In genomic region chr5:23053846-23054245, GRCh38 we compare ENCODE assay signal across 21 cellular contexts.
A peak's percentile ranks its signal among the peaks of the same experiment; 100 is the strongest.
DNase-seq lines count a peak whose midpoint lies in the region; ATAC-seq and TF ChIP-seq lines count a peak whose summit lies in the region.
"Had no signal": no experiment of that assay in that cellular context is flagged by ENCODE, and none has a peak within 500 bp of the region (broad histone marks: within the 10 kb centered on the region; RNA-seq: fewer than 3 reads in every experiment).

No MANE protein-coding gene starts in this region.

- H2AFZ ChIP-seq in Karpas-422 (ENCODE audit: low read length): peak overlapping the region; percentile 66; the same call in 1 of the 2 replicates
- peak overlapping the region; percentile 39; the same call in 1 of the 2 replicates for H2AFZ ChIP-seq in OCI-LY3 (ENCODE audit: low read depth, low read length)
- H2AFZ ChIP-seq: GM23248 had no signal

- H3K4me3 ChIP-seq in Karpas-422 (ENCODE audit: low read length): no peak overlapping the region
- H3K4me3 ChIP-seq in OCI-LY3 (ENCODE audit: low read length): no peak overlapping the region
- H3K4me3 ChIP-seq in thyroid gland (replicated peaks in 1 of 3): no peak overlapping the region
- H3K4me3 ChIP-seq: A549; BLaER1 treated with 17β-estradiol and CSF1 and Interleukin-3, amounts not matched to agents 10 nM and 100 nM; GM23248 had no signal

- no peaks in the 10 kb centered on the region for H3K9me3 ChIP-seq in Karpas-422 (ENCODE audit: low read length)
- H3K9me3 ChIP-seq in OCI-LY3 (ENCODE audit: insufficient read depth, low read length): no peaks in the 10 kb centered on the region
- no peaks in the 10 kb centered on the region for H3K9me3 ChIP-seq in thyroid gland
- H3K9me3 ChIP-seq: A549; BE2C; BLaER1 treated with 17β-estradiol and CSF1 and Interleukin-3, amounts not matched to agents 10 nM and 100 nM had no signal

- H3K9me2 ChIP-seq in Karpas-422 (replicated peaks; ENCODE audit: insufficient read depth, low read length): no peaks in the 10 kb centered on the region

- H3K9ac ChIP-seq in Karpas-422 (ENCODE audit: low read length) (no peak overlapping the region), OCI-LY3 (ENCODE audit: low read length) (no peak overlapping the region)
- H3K9ac ChIP-seq: BLaER1 treated with 17β-estradiol and CSF1 and Interleukin-3, amounts not matched to agents 10 nM and 100 nM; GM23248 had no signal

- TF ChIP-seq CTCF in OCI-LY3 (IDR thresholded peaks at IDR 0.05; ENCODE audit: low read depth, low read length) (no peak), thyroid gland (IDR thresholded peaks at IDR 0.05) (no peak)

- TF ChIP-seq POLR2A in thyroid gland (IDR thresholded peaks at IDR 0.05): no peak

- ATAC-seq in GM18868 (IDR thresholded peaks at IDR 0.05; ENCODE audit: unreplicated experiment) (peak; percentile 72), HG03442 (IDR thresholded peaks at IDR 0.05; ENCODE audit: unreplicated experiment) (no peak)
- ATAC-seq: A549, HCT116 had no signal

- H3K4me1 ChIP-seq in Karpas-422 (ENCODE audit: low read length) (no peaks in the 10 kb centered on the region), OCI-LY3 (ENCODE audit: low read length) (no peaks in the 10 kb centered on the region), thyroid gland (no peaks in the 10 kb centered on the region)
- H3K4me1 ChIP-seq: A549; BE2C; BLaER1 treated with 17β-estradiol and CSF1 and Interleukin-3, amounts not matched to agents 10 nM and 100 nM had no signal

- H3K27me3 ChIP-seq in Karpas-422 (ENCODE audit: low read length): no peaks in the 10 kb centered on the region
- H3K27me3 ChIP-seq in OCI-LY3 (ENCODE audit: low read depth, low read length): no peaks in the 10 kb centered on the region
- no peaks in the 10 kb centered on the region for H3K27me3 ChIP-seq in thyroid gland
- H3K27me3 ChIP-seq: BE2C; BLaER1 treated with 17β-estradiol and CSF1 and Interleukin-3, amounts not matched to agents 10 nM and 100 nM had no signal

- intact Hi-C loops in thyroid gland (cut with DNase I): no loop called here

- DNase-seq in Karpas-422: no peak
- no peak for DNase-seq in thyroid gland
- DNase-seq in SIG-M5 treated with dmso at 0.1 percent for 504 hours (lab: John Stamatoyannopoulos, UW; ENCODE audit: unreplicated experiment): no peak
- DNase-seq: 8988T; ACHN; AML-193; BE2C; CD4-positive, alpha-beta T cell; CD8-positive, alpha-beta memory T cell; DMS 273 treated with DMSO at 0.1 percent for 48 hours; DMS53; DMS79 treated with DMSO at 0.1 percent for 48 hours; GF-D8; GM23248; H9 had no signal

- H3K79me2 ChIP-seq in Karpas-422 (ENCODE audit: low read length): no peaks in the 10 kb centered on the region
- no peaks in the 10 kb centered on the region for H3K79me2 ChIP-seq in OCI-LY3 (ENCODE audit: low read length)

- H3K4me2 ChIP-seq in Karpas-422 (ENCODE audit: low read depth, low read length, poor library complexity, severe bottlenecking) (no peak overlapping the region), OCI-LY3 (ENCODE audit: low read length) (no peak overlapping the region)
- H3K4me2 ChIP-seq: A549; BLaER1 treated with 17β-estradiol and CSF1 and Interleukin-3, amounts not matched to agents 10 nM and 100 nM had no signal

- WGBS in thyroid gland, 2 donors: 46 to 52% methylated on average over 1 of the region's 1 CpG

- no peak overlapping the region for H3K27ac ChIP-seq in Karpas-422 (ENCODE audit: low read length)
- no peak overlapping the region for H3K27ac ChIP-seq in OCI-LY3 (ENCODE audit: low read length)
- H3K27ac ChIP-seq in thyroid gland: no peak overlapping the region
- H3K27ac ChIP-seq: A549; BLaER1 treated with 17β-estradiol and CSF1 and Interleukin-3, amounts not matched to agents 10 nM and 100 nM; GM23248 had no signal

- no peaks in the 10 kb centered on the region for H3K36me3 ChIP-seq in Karpas-422 (ENCODE audit: insufficient read depth, low read length)
- H3K36me3 ChIP-seq in OCI-LY3 (replicated peaks; ENCODE audit: low read depth, low read length): no peaks in the 10 kb centered on the region
- H3K36me3 ChIP-seq in thyroid gland: no peaks in the 10 kb centered on the region
- H3K36me3 ChIP-seq: BE2C; BLaER1 treated with 17β-estradiol and CSF1 and Interleukin-3, amounts not matched to agents 10 nM and 100 nM had no signal

- H4K20me1 ChIP-seq in Karpas-422 (ENCODE audit: insufficient read depth, low read depth, low read length) (no peaks in the 10 kb centered on the region), OCI-LY3 (ENCODE audit: insufficient read depth, low read length) (no peaks in the 10 kb centered on the region)
- H4K20me1 ChIP-seq: BLaER1 treated with 17β-estradiol and CSF1 and Interleukin-3, amounts not matched to agents 10 nM and 100 nM had no signal
